8 cellular contexts compared by ENCODE assay signal in genomic region chr3:194404365-194405140, GRCh38. TPM values are rescaled to one million over a fixed set of nuclear protein-coding genes. Genes with fewer than 3 reads are reported as not detected.
DNase-seq lines count a peak whose midpoint lies in the region; ATAC-seq and TF ChIP-seq lines count a peak whose summit lies in the region.

No MANE protein-coding gene starts in this region.

- H3K9me3 ChIP-seq in hepatocyte (ENCODE audit: low read depth): no peaks in the 10 kb centered on the region
- no peaks in the 10 kb centered on the region for H3K9me3 ChIP-seq in tibial artery
- H3K9me3 ChIP-seq in neuronal stem cell (replicated peaks in 1 of 2; ENCODE audit: control insufficient read depth in 2 of 2, insufficient read depth in 1 of 2, low read depth in 1 of 2, low read length in 2 of 2): no peaks in the 10 kb centered on the region

- intact Hi-C loops in tibial artery (cut with DNase I; ENCODE audit: low total_unique reads): loop anchor here (10.0 kb wide), 1 partner anchor 70 kb away; no protein-coding TSS in a partner anchor

- H3K4me2 ChIP-seq in hepatocyte: no peak overlapping the region
- no peak overlapping the region for H3K4me2 ChIP-seq in neuronal stem cell (ENCODE audit: insufficient read depth, low read length, poor library complexity, severe bottlenecking)

- no peak overlapping the region for H2AK5ac ChIP-seq in neuronal stem cell (ENCODE audit: low read depth, low read length)

- H2AFZ ChIP-seq in hepatocyte: no peak overlapping the region
- no peak overlapping the region for H2AFZ ChIP-seq in neuronal stem cell (ENCODE audit: low read length)

- ATAC-seq in GM18520 (IDR thresholded peaks at IDR 0.05; ENCODE audit: unreplicated experiment): no peak

- no peaks in the 10 kb centered on the region for H3K36me3 ChIP-seq in hepatocyte (replicated peaks; ENCODE audit: insufficient read depth, low read depth)
- H3K36me3 ChIP-seq in tibial artery: peaks cover 15 to 30% (median 29%) of the 10 kb centered on the region in 3 donors
- peaks cover 3 to 44% of the 10 kb centered on the region in 2 donors for H3K36me3 ChIP-seq in neuronal stem cell (replicated peaks in 1 of 2; ENCODE audit: control insufficient read depth in 2 of 2, insufficient read depth in 2 of 2, low read length in 2 of 2)

- H3K9ac ChIP-seq in neuronal stem cell (ENCODE audit: low read depth, low read length, poor library complexity): no peak overlapping the region

- TF ChIP-seq CTCF in GM12873 (IDR thresholded peaks at IDR 0.05; ENCODE audit: insufficient read depth, low read depth, low read length, missing control alignments) (peak; percentile 58), hepatocyte (IDR thresholded peaks at IDR 0.05; ENCODE audit: poor library complexity) (peak; percentile 82), tibial artery (IDR thresholded peaks at IDR 0.05) (peak; percentile 55 to 62)

- no peaks in the 10 kb centered on the region for H3K79me1 ChIP-seq in neuronal stem cell (ENCODE audit: low read depth, low read length)

- H2BK120ac ChIP-seq in neuronal stem cell (ENCODE audit: low read depth, low read length): no peak overlapping the region

- H3K4me3 ChIP-seq in hepatocyte (no peak overlapping the region), tibial artery (no peak overlapping the region), neuronal stem cell (ENCODE audit: low read length in 2 of 2) (no peak overlapping the region)

- H3K4me3 Mint-ChIP-seq in activated CD4-positive, alpha-beta T cell treated with anti-CD3 and anti-CD28 coated beads, Interleukin-2, amount 10 ng/mL, durations not matched to agents 7 days and 5 days: no peak overlapping the region

- no peak overlapping the region for H3K27ac Mint-ChIP-seq in activated CD4-positive, alpha-beta T cell treated with anti-CD3 and anti-CD28 coated beads, Interleukin-2, amount 10 ng/mL, durations not matched to agents 7 days and 5 days

- no peak overlapping the region for H4K8ac ChIP-seq in neuronal stem cell (ENCODE audit: low read depth, low read length)

- H3K27ac ChIP-seq in hepatocyte (no peak overlapping the region), tibial artery (no peak overlapping the region), neuronal stem cell (replicated peaks; ENCODE audit: low read length) (no peak overlapping the region)

- H2BK5ac ChIP-seq in neuronal stem cell (ENCODE audit: low read length): no peak overlapping the region

- no peak overlapping the region for H4K91ac ChIP-seq in neuronal stem cell (ENCODE audit: low read depth, low read length, poor library complexity)

- H2BK15ac ChIP-seq in neuronal stem cell (ENCODE audit: low read length): no peak overlapping the region

- DNase-seq in Ammon's horn (ENCODE audit: low spot score) (peak; percentile 70), NCI-H2107 treated with DMSO at 0.1 percent for 48 hours (lab: John Stamatoyannopoulos, UW; ENCODE audit: unreplicated experiment) (peak; percentile 72), hepatocyte (ENCODE audit: low spot score) (peak; percentile 67), tibial artery (no peak), neuronal stem cell (ENCODE audit: low spot score) (no peak)
- DNase-seq in activated CD4-positive, alpha-beta T cell treated with anti-CD3 and anti-CD28 coated beads, Interleukin-2, amount 10 ng/mL, durations not matched to agents 7 days and 5 days: peak; percentile 71

- POLR2A ChIA-PET in activated CD4-positive, alpha-beta T cell treated with anti-CD3 and anti-CD28 coated beads, Interleukin-2, amount 10 ng/mL, durations not matched to agents 7 days and 5 days (lab: Charles Lee): no interaction called here

- no peak overlapping the region for H3K23ac ChIP-seq in neuronal stem cell (ENCODE audit: low read depth, low read length, poor library complexity)

- H3K9me2 ChIP-seq in hepatocyte (replicated peaks; ENCODE audit: insufficient read depth): no peaks in the 10 kb centered on the region

- H3K27me3 Mint-ChIP-seq in activated CD4-positive, alpha-beta T cell treated with anti-CD3 and anti-CD28 coated beads, Interleukin-2, amount 10 ng/mL, durations not matched to agents 7 days and 5 days: no peaks in the 10 kb centered on the region

- peaks cover 10% of the 10 kb centered on the region for H3K4me1 Mint-ChIP-seq in activated CD4-positive, alpha-beta T cell treated with anti-CD3 and anti-CD28 coated beads, Interleukin-2, amount 10 ng/mL, durations not matched to agents 7 days and 5 days

- no peaks in the 10 kb centered on the region for H3K79me2 ChIP-seq in hepatocyte

- no peaks in the 10 kb centered on the region for H4K20me1 ChIP-seq in hepatocyte (ENCODE audit: insufficient read depth, poor library complexity, severe bottlenecking)

- no peak overlapping the region for H2BK12ac ChIP-seq in neuronal stem cell (ENCODE audit: low read length)

- H3K9me3 Mint-ChIP-seq in activated CD4-positive, alpha-beta T cell treated with anti-CD3 and anti-CD28 coated beads, Interleukin-2, amount 10 ng/mL, durations not matched to agents 7 days and 5 days: no peaks in the 10 kb centered on the region

- peaks cover 17% of the 10 kb centered on the region for H3K36me3 Mint-ChIP-seq in activated CD4-positive, alpha-beta T cell treated with anti-CD3 and anti-CD28 coated beads, Interleukin-2, amount 10 ng/mL, durations not matched to agents 7 days and 5 days (ENCODE audit: low read depth)

- no peak overlapping the region for H3K4ac ChIP-seq in neuronal stem cell (ENCODE audit: low read length)

- H3K18ac ChIP-seq in neuronal stem cell (ENCODE audit: low read length): no peak overlapping the region

- no peaks in the 10 kb centered on the region for H3K27me3 ChIP-seq in hepatocyte
- H3K27me3 ChIP-seq in tibial artery: no peaks in the 10 kb centered on the region
- H3K27me3 ChIP-seq in neuronal stem cell (ENCODE audit: control insufficient read depth in 3 of 3, insufficient read depth in 3 of 3, low read depth in 1 of 3, low read length in 3 of 3): no peaks in the 10 kb centered on the region

- CTCF ChIA-PET in activated CD4-positive, alpha-beta T cell treated with anti-CD3 and anti-CD28 coated beads, Interleukin-2, amount 10 ng/mL, durations not matched to agents 7 days and 5 days (lab: Charles Lee): interaction anchor here (0.6 kb wide), 2 partner anchors 70 to 763 kb away, joined by 3 read pairs; no protein-coding TSS in a partner anchor

- no peak overlapping the region for H3K14ac ChIP-seq in neuronal stem cell (ENCODE audit: low read length)

- no peaks in the 10 kb centered on the region for H3K4me1 ChIP-seq in hepatocyte (ENCODE audit: insufficient read depth)
- no peaks in the 10 kb centered on the region for H3K4me1 ChIP-seq in tibial artery
- H3K4me1 ChIP-seq in neuronal stem cell (ENCODE audit: control insufficient read depth in 2 of 2, insufficient read depth in 1 of 2, low read depth in 1 of 2, low read length in 2 of 2): peaks cover 2 to 27% of the 10 kb centered on the region in 2 donors

- 61% methylated on average over 10 of the region's 10 CpGs for WGBS in hepatocyte (ENCODE audit: low lambda C conversion rate, missing lambda C conversion rate)
- no CpG with 5 or more reads among the region's 10 CpGs for WGBS in neuronal stem cell (ENCODE audit: extremely low coverage in 2 of 2, insufficient read length in 2 of 2, insufficient replicate concordance in 1 of 2), 2 donors

RNA-seq across cellular contexts. Expression of gene GP5, which starts 5.5 kb away (rescaled TPM):
- 1 to 10 TPM; 1.1 to 1.3 TPM for total RNA-seq in activated CD4-positive, alpha-beta T cell treated with anti-CD3 and anti-CD28 coated beads, Interleukin-2, amount 10 ng/mL, durations not matched to agents 7 days and 5 days
- 0.27 and 0.52 TPM in 2 replicates for total RNA-seq in hepatocyte
- polyA plus RNA-seq in hepatocyte: 0.04 TPM in 1 of 2 replicates, not detected in the other
- polyA plus RNA-seq in neuronal stem cell (2013, experiment 1 of 2): 0.03 TPM
- 0.01 TPM for polyA plus RNA-seq in neuronal stem cell (2013, experiment 2 of 2)

RNA-seq across cellular contexts. Expression of gene LRRC15, which starts 35.0 kb away (rescaled TPM):
- not detected for total RNA-seq in activated CD4-positive, alpha-beta T cell treated with anti-CD3 and anti-CD28 coated beads, Interleukin-2, amount 10 ng/mL, durations not matched to agents 7 days and 5 days
- not detected in 2 replicates for total RNA-seq in hepatocyte
- polyA plus RNA-seq in hepatocyte: not detected in 2 replicates
- polyA plus RNA-seq in neuronal stem cell (2013, experiment 1 of 2): 0.01 TPM
- polyA plus RNA-seq in neuronal stem cell (2013, experiment 2 of 2): 0.01 TPM

RNA-seq across cellular contexts. Expression of gene CPN2, which starts 53.4 kb away (rescaled TPM):
- total RNA-seq in activated CD4-positive, alpha-beta T cell treated with anti-CD3 and anti-CD28 coated beads, Interleukin-2, amount 10 ng/mL, durations not matched to agents 7 days and 5 days: not detected
- total RNA-seq in hepatocyte: 3.3 and 3.5 TPM in 2 replicates
- polyA plus RNA-seq in hepatocyte: 2.2 and 4.6 TPM in 2 replicates
- polyA plus RNA-seq in neuronal stem cell (2013, experiment 1 of 2): not detected
- not detected for polyA plus RNA-seq in neuronal stem cell (2013, experiment 2 of 2)

Comparison
In these comparisons a context has a peak if more than half of its experiments do, and no peak if none do; other contexts are left out.
1. DNase-seq: peak in Ammon's horn (single experiment), NCI-H2107 treated with DMSO at 0.1 percent for 48 hours (single experiment), activated CD4-positive, alpha-beta T cell treated with anti-CD3 and anti-CD28 coated beads, Interleukin-2, amount 10 ng/mL, durations not matched to agents 7 days and 5 days (single experiment) and hepatocyte (single experiment); none in tibial artery (0 of 2) and neuronal stem cell (single experiment).
2. Peak in every context shown above with its lines, with median percentiles within 50 percentile points of each other: CTCF ChIP-seq.